Comparison of ENCODE assay signal across 15 cellular contexts in genomic region chr4:17273047-17273446, GRCh38.
"Had no signal": no experiment of that assay in that cellular context is flagged by ENCODE, and none has a peak within 500 bp of the region (broad histone marks: within the 10 kb centered on the region; RNA-seq: fewer than 3 reads in every experiment).

No MANE protein-coding gene starts in this region.

- ATAC-seq: activated CD8-positive, alpha-beta T cell treated with anti-CD3 and anti-CD28 coated beads, Interleukin-2, amount 10 ng/mL, durations not matched to agents 7 days and 5 days; pancreas; WTC11 had no signal

- DNase-seq: activated CD4-positive, alpha-beta T cell treated with anti-CD3 and anti-CD28 coated beads, Interleukin-2, amount 10 ng/mL, durations not matched to agents 24 days and 14 days; activated CD8-positive, alpha-beta memory T cell treated with anti-CD3 and anti-CD28 coated beads, Interleukin-2, amount 50 U/mL, for 4 hours; activated CD8-positive, alpha-beta T cell treated with anti-CD3 and anti-CD28 coated beads, Interleukin-2, amount 10 ng/mL, durations not matched to agents 7 days and 5 days; activated effector memory CD4-positive, alpha-beta T cell treated with anti-CD3 and anti-CD28 coated beads, Interleukin-2, amount 50 U/mL, for 16 hours; activated T-cell treated with anti-CD3 and anti-CD28 coated beads, Interleukin-2, amount 50 U/mL, for 48 hours; amniotic stem cell; caudate nucleus; effector memory CD4-positive, alpha-beta T cell; foreskin melanocyte; midbrain; pancreas; stimulated activated CD4-positive, alpha-beta T cell treated with anti-CD3 and anti-CD28 coated beads, Interleukin-12 subunit alpha, Interleukin-12 subunit beta, amount 100 ng/mL, for 4 hours; stimulated activated CD4-positive, alpha-beta T cell treated with anti-CD3 and anti-CD28 coated beads, Interleukin-2, amount 100 ng/mL, for 24 hours; T-helper 2 cell had no signal
